16 cellular contexts compared by ENCODE assay signal in genomic region chr22:46201059-46201757, GRCh38. TPM values are rescaled to one million over a fixed set of nuclear protein-coding genes. Genes with fewer than 3 reads are reported as not detected.
DNase-seq lines count a peak whose midpoint lies in the region; ATAC-seq, FAIRE-seq and TF ChIP-seq lines count a peak whose summit lies in the region.
"Had no signal": no experiment of that assay in that cellular context is flagged by ENCODE, and none has a peak within 500 bp of the region (broad histone marks: within the 10 kb centered on the region; RNA-seq: fewer than 3 reads in every experiment).

No MANE protein-coding gene starts in this region.

- H3K27me3 Mint-ChIP-seq in T-helper 17 cell (no peaks in the 10 kb centered on the region), neural crest cell (ENCODE audit: low read depth) (no peaks in the 10 kb centered on the region)
- H3K27me3 Mint-ChIP-seq in activated T-helper 2 cell treated with anti-CD3 and anti-CD28 coated beads, Interferon-gamma antibody, Interleukin-2, Interleukin-4, amounts not matched to agents 10 μg/mL and 5 μg/mL and 100 μg/mL, durations not matched to agents 14 hours and 24 hours and 36 hours (ENCODE audit: low read depth), result no peaks in the 10 kb centered on the region
- H3K27me3 Mint-ChIP-seq: stimulated activated naive CD8-positive, alpha-beta T cell treated with anti-CD3 and anti-CD28 coated beads, Interleukin-15, Interleukin-2, amounts not matched to agents 100 ng/mL and 50 ng/mL, for 24 hours had no signal

- H3K4me3 ChIP-seq in upper lobe of left lung, result no peak overlapping the region

- TF ChIP-seq EP300 in upper lobe of left lung (IDR thresholded peaks at IDR 0.05), result no peak

- H3K36me3 Mint-ChIP-seq in T-helper 17 cell (ENCODE audit: low read depth), result peaks cover 2% of the 10 kb centered on the region
- peaks cover 29% of the 10 kb centered on the region for H3K36me3 Mint-ChIP-seq in neural crest cell (ENCODE audit: low read depth)
- peaks cover 8% of the 10 kb centered on the region for H3K36me3 Mint-ChIP-seq in activated T-helper 2 cell treated with anti-CD3 and anti-CD28 coated beads, Interferon-gamma antibody, Interleukin-2, Interleukin-4, amounts not matched to agents 10 μg/mL and 5 μg/mL and 100 μg/mL, durations not matched to agents 14 hours and 24 hours and 36 hours (ENCODE audit: low read depth)

- TF ChIP-seq CTCF in neural crest cell (conservative IDR thresholded peaks at IDR 0.05) (no peak), upper lobe of left lung (IDR thresholded peaks at IDR 0.05) (no peak)

- H3K4me1 Mint-ChIP-seq in T-helper 17 cell, result no peaks in the 10 kb centered on the region
- peaks cover 19% of the 10 kb centered on the region for H3K4me1 Mint-ChIP-seq in neural crest cell
- H3K4me1 Mint-ChIP-seq in activated T-helper 2 cell treated with anti-CD3 and anti-CD28 coated beads, Interferon-gamma antibody, Interleukin-2, Interleukin-4, amounts not matched to agents 10 μg/mL and 5 μg/mL and 100 μg/mL, durations not matched to agents 14 hours and 24 hours and 36 hours (ENCODE audit: low read depth), result no peaks in the 10 kb centered on the region
- H3K4me1 Mint-ChIP-seq: nephron had no signal

- intact Hi-C loops in activated T-helper 2 cell treated with anti-CD3 and anti-CD28 coated beads, Interferon-gamma antibody, Interleukin-2, Interleukin-4, amounts not matched to agents 10 μg/mL and 5 μg/mL and 100 μg/mL, durations not matched to agents 14 hours and 24 hours and 36 hours (cut with micrococcal nuclease), result no loop called here
- intact Hi-C loops in posterior vena cava (cut with DNase I), result no loop called here

- no peak overlapping the region for H3K4me3 Mint-ChIP-seq in T-helper 17 cell
- no peak overlapping the region for H3K4me3 Mint-ChIP-seq in neural crest cell
- no peak overlapping the region for H3K4me3 Mint-ChIP-seq in activated T-helper 2 cell treated with anti-CD3 and anti-CD28 coated beads, Interferon-gamma antibody, Interleukin-2, Interleukin-4, amounts not matched to agents 10 μg/mL and 5 μg/mL and 100 μg/mL, durations not matched to agents 14 hours and 24 hours and 36 hours (ENCODE audit: low read depth)
- H3K4me3 Mint-ChIP-seq: nephron; stimulated activated naive CD8-positive, alpha-beta T cell treated with anti-CD3 and anti-CD28 coated beads, Interleukin-15, Interleukin-2, amounts not matched to agents 100 ng/mL and 50 ng/mL, for 24 hours had no signal

- H3K27ac Mint-ChIP-seq in T-helper 17 cell (peak overlapping the region; percentile 16), neural crest cell (ENCODE audit: unreplicated experiment) (peak overlapping the region; percentile 19)
- H3K27ac Mint-ChIP-seq in activated T-helper 2 cell treated with anti-CD3 and anti-CD28 coated beads, Interferon-gamma antibody, Interleukin-2, Interleukin-4, amounts not matched to agents 10 μg/mL and 5 μg/mL and 100 μg/mL, durations not matched to agents 14 hours and 24 hours and 36 hours, result no peak overlapping the region
- H3K27ac Mint-ChIP-seq: stimulated activated naive CD8-positive, alpha-beta T cell treated with anti-CD3 and anti-CD28 coated beads, Interleukin-15, Interleukin-2, amounts not matched to agents 100 ng/mL and 50 ng/mL, for 24 hours had no signal

- TF ChIP-seq POLR2A in upper lobe of left lung (IDR thresholded peaks at IDR 0.05), result no peak

- H3K9me3 ChIP-seq in T-helper 17 cell (ENCODE audit: control insufficient read depth, low read length, poor library complexity, severe bottlenecking) (no peaks in the 10 kb centered on the region), upper lobe of left lung (no peaks in the 10 kb centered on the region)
- H3K9me3 ChIP-seq: SK-N-SH had no signal

- no peaks in the 10 kb centered on the region for H3K9me3 Mint-ChIP-seq in neural crest cell
- no peaks in the 10 kb centered on the region for H3K9me3 Mint-ChIP-seq in activated T-helper 2 cell treated with anti-CD3 and anti-CD28 coated beads, Interferon-gamma antibody, Interleukin-2, Interleukin-4, amounts not matched to agents 10 μg/mL and 5 μg/mL and 100 μg/mL, durations not matched to agents 14 hours and 24 hours and 36 hours
- H3K9me3 Mint-ChIP-seq: stimulated activated naive CD8-positive, alpha-beta T cell treated with anti-CD3 and anti-CD28 coated beads, Interleukin-15, Interleukin-2, amounts not matched to agents 100 ng/mL and 50 ng/mL, for 24 hours had no signal

- no peak overlapping the region for H3K27ac ChIP-seq in upper lobe of left lung

- no peak for FAIRE-seq in RCC 7860 (lab: Jason Lieb, UNC)
- FAIRE-seq: HTR-8/SVneo, keratinocyte had no signal

- ATAC-seq in T-helper 17 cell (no peak), upper lobe of left lung (ENCODE audit: low FRiP score in 2 of 2) (no peak)

- no peaks in the 10 kb centered on the region for H3K4me1 ChIP-seq in upper lobe of left lung

- peaks cover 9 to 26% (median 22%) of the 10 kb centered on the region in 4 donors for H3K36me3 ChIP-seq in upper lobe of left lung

- no peaks in the 10 kb centered on the region for H3K27me3 ChIP-seq in upper lobe of left lung

- DNase-seq in ELF-1 (ENCODE audit: low read depth, low spot score) (peak; percentile 72), T-helper 17 cell (no peak), iPS DF 4.7 (ENCODE audit: extremely low read depth, low spot score) (peak; percentile 62), neural crest cell (ENCODE audit: low read depth, low spot score) (no peak), upper lobe of left lung (no peak), posterior vena cava (ENCODE audit: low spot score) (no peak), RCC 7860 (ENCODE audit: low spot score) (no peak)
- DNase-seq in activated T-helper 2 cell treated with anti-CD3 and anti-CD28 coated beads, Interferon-gamma antibody, Interleukin-2, Interleukin-4, amounts not matched to agents 10 μg/mL and 5 μg/mL and 100 μg/mL, durations not matched to agents 14 hours and 24 hours and 36 hours (ENCODE audit: low spot score), result no peak
- DNase-seq: activated CD8-positive, alpha-beta memory T cell treated with anti-CD3 and anti-CD28 coated beads for 24 hours; DMS153; MV-4-11; SK-N-SH had no signal

- WGBS in upper lobe of left lung, 2 donors, result 73 to 76% methylated on average over 17 of the region's 17 CpGs

RNA-seq across cellular contexts. Expression of gene CDPF1, which starts 48.9 kb away (rescaled TPM):
- total RNA-seq in T-helper 17 cell (1 to 10 TPM; 3.5 to 4.3 TPM), neural crest cell (11.1 and 11.7 TPM in 2 replicates), upper lobe of left lung (10 to 100 TPM in 3 of 6 donors, 1 to 10 TPM in 3; 6.8 to 22.9 (median 11.2) TPM), posterior vena cava (1 to 10 TPM; 3.9 to 4.4 TPM)
- total RNA-seq in activated T-helper 2 cell treated with anti-CD3 and anti-CD28 coated beads, Interferon-gamma antibody, Interleukin-2, Interleukin-4, amounts not matched to agents 10 μg/mL and 5 μg/mL and 100 μg/mL, durations not matched to agents 14 hours and 24 hours and 36 hours, result 7.7 and 10.7 TPM in 2 replicates

RNA-seq across cellular contexts. Expression of gene PPARA, which starts 50.9 kb away (rescaled TPM):
- total RNA-seq in T-helper 17 cell (10 to 100 TPM; 11.7 to 12.3 TPM), neural crest cell (15.6 and 18.1 TPM in 2 replicates), upper lobe of left lung (10 to 100 TPM; 10.2 to 27.0 (median 20.9) TPM), posterior vena cava (10 to 100 TPM; 22.8 to 27.7 TPM)
- 14.0 and 14.5 TPM in 2 replicates for total RNA-seq in activated T-helper 2 cell treated with anti-CD3 and anti-CD28 coated beads, Interferon-gamma antibody, Interleukin-2, Interleukin-4, amounts not matched to agents 10 μg/mL and 5 μg/mL and 100 μg/mL, durations not matched to agents 14 hours and 24 hours and 36 hours

Comparison
In these comparisons a context has a peak if more than half of its experiments do, and no peak if none do; other contexts are left out.
1. DNase-seq: peak in ELF-1 (single experiment) and iPS DF 4.7 (single experiment); none in T-helper 17 cell (0 of 3), neural crest cell (single experiment), activated T-helper 2 cell treated with anti-CD3 and anti-CD28 coated beads, Interferon-gamma antibody, Interleukin-2, Interleukin-4, amounts not matched to agents 10 μg/mL and 5 μg/mL and 100 μg/mL, durations not matched to agents 14 hours and 24 hours and 36 hours (single experiment), upper lobe of left lung (0 of 2), posterior vena cava (single experiment) and RCC 7860 (single experiment).